15 cellular contexts compared by ENCODE assay signal in the genomic region with DNA sequence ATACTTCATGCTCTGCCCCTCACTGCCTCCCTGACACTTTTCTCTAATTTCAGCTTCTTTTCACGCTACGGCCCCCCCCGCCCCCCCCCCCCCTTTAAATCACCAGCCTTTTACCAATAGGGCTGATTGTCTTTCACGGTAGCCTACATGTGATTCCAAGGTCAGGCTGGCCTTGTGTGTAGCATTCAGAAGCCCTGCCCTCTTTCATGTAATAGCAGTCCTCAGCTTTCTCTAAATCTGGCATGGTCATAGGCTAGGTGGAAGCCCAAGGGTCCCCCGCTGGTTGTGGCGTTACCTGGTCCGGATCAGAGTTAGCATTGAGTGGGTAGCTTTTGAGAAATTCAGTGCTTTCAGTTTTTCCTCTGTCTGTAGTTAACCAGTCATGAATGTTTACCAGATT.
DNase-seq lines count a peak whose midpoint lies in the region; ATAC-seq and TF ChIP-seq lines count a peak whose summit lies in the region.
"Had no signal": no experiment of that assay in that cellular context is flagged by ENCODE, and none has a peak within 500 bp of the region (broad histone marks: within the 10 kb centered on the region; RNA-seq: fewer than 3 reads in every experiment).

No MANE protein-coding gene starts in this region.

- no peaks in the 10 kb centered on the region for H4K20me1 ChIP-seq in GM23338 (replicated peaks; ENCODE audit: insufficient read depth)
- H4K20me1 ChIP-seq: BLaER1 had no signal

- no peak overlapping the region for H3K4me3 ChIP-seq in GM23338
- no peak overlapping the region for H3K4me3 ChIP-seq in gastrocnemius medialis
- H3K4me3 ChIP-seq: BLaER1 had no signal

- 0 out of 2 replicates have a peak, but pooled peaks cover 5% of the 10 kb centered on the region for H3F3A ChIP-seq in GM23338 (replicated peaks; ENCODE audit: low read depth)

- no peak overlapping the region for H3K27ac Mint-ChIP-seq in GM23338
- peak overlapping the region in 4 of 5 experiments; percentile 21 to 91 (median 50) for H3K27ac Mint-ChIP-seq in brain
- no peak overlapping the region for H3K27ac Mint-ChIP-seq in T-helper 17 cell
- H3K27ac Mint-ChIP-seq: CD4-positive, alpha-beta memory T cell had no signal

- H3K4me3 Mint-ChIP-seq in GM23338 (no peak overlapping the region), brain (no peak overlapping the region), T-helper 17 cell (no peak overlapping the region)
- H3K4me3 Mint-ChIP-seq: CD14-positive monocyte; CD4-positive, alpha-beta memory T cell had no signal

- H3K4me1 Mint-ChIP-seq in GM23338, result peaks cover 58% of the 10 kb centered on the region
- peaks cover 72% of the 10 kb centered on the region for H3K4me1 Mint-ChIP-seq in brain
- peaks cover 2% of the 10 kb centered on the region for H3K4me1 Mint-ChIP-seq in T-helper 17 cell
- H3K4me1 Mint-ChIP-seq: CD4-positive, alpha-beta memory T cell had no signal

- H3K36me3 ChIP-seq in GM23338 (ENCODE audit: insufficient read depth) (peaks cover 16% of the 10 kb centered on the region; the same call in 1 of the 2 replicates), gastrocnemius medialis (peaks cover 3 to 23% of the 10 kb centered on the region in 2 donors)

- no peak overlapping the region for H3K27ac ChIP-seq in GM23338 (ENCODE audit: low read depth)
- peak overlapping the region in 3 of 4 donors; percentile 10 to 20 (median 19) for H3K27ac ChIP-seq in gastrocnemius medialis
- H3K27ac ChIP-seq: BLaER1 had no signal

- ATAC-seq in Right ventricle myocardium superior (ENCODE audit: poor library complexity), result peak; percentile 38
- ATAC-seq in Right ventricle myocardium inferior, result no peak
- peak; percentile 27 for ATAC-seq in GM23338
- ATAC-seq in gastrocnemius medialis, result peak in 1 of 2 donors; percentile 46
- no peak for ATAC-seq in GM18870 (IDR thresholded peaks at IDR 0.05; ENCODE audit: unreplicated experiment)
- no peak for ATAC-seq in T-helper 17 cell

- no peak for TF ChIP-seq CTCF in GM23338 (conservative IDR thresholded peaks at IDR 0.05; ENCODE audit: low read depth in 2 of 2)
- no peak for TF ChIP-seq CTCF in brain (conservative IDR thresholded peaks at IDR 0.05)
- TF ChIP-seq CTCF in gastrocnemius medialis (IDR thresholded peaks at IDR 0.05 in 4 of 5, conservative IDR thresholded peaks at IDR 0.05 in 1 of 5), result no peak

- intact Hi-C loops in Right ventricle myocardium superior (cut with DNase I) (no loop called here), Right ventricle myocardium inferior (cut with DNase I) (loop anchor here (5.0 kb wide), 1 partner anchor 145 kb away; no protein-coding TSS in a partner anchor), gastrocnemius medialis (cut with DNase I; ENCODE audit: low total_unique reads) (no loop called here)

- H3K27me3 Mint-ChIP-seq in GM23338 (ENCODE audit: insufficient read depth, low read depth, poor library complexity) (peaks cover 3% of the 10 kb centered on the region), brain (no peaks in the 10 kb centered on the region), T-helper 17 cell (peaks cover 6% of the 10 kb centered on the region)

- H3K27me3 ChIP-seq in GM23338 (ENCODE audit: insufficient read depth) (no peaks in the 10 kb centered on the region), gastrocnemius medialis (no peaks in the 10 kb centered on the region)
- H3K27me3 ChIP-seq: BLaER1 had no signal

- DNase-seq in Right ventricle myocardium superior (no peak), Right ventricle myocardium inferior (ENCODE audit: missing footprints) (no peak), GM23338 (ENCODE audit: low spot score) (peak; percentile 31), gastrocnemius medialis (no peak), T-helper 17 cell (no peak)
- DNase-seq: 8988T; Calu3; CD4-positive, alpha-beta memory T cell; DMS79 treated with DMSO at 0.1 percent for 48 hours; GF-D8; HCEC 1CT had no signal

- H2AFZ ChIP-seq in GM23338, result no peak overlapping the region

- H3K9me3 ChIP-seq in gastrocnemius medialis, result no peaks in the 10 kb centered on the region
- H3K9me3 ChIP-seq in T-helper 17 cell (ENCODE audit: control insufficient read depth, low read length, poor library complexity, severe bottlenecking), result no peaks in the 10 kb centered on the region
- H3K9me3 ChIP-seq: BLaER1 had no signal

- H3K79me2 ChIP-seq in GM23338 (replicated peaks; ENCODE audit: insufficient read depth), result no peaks in the 10 kb centered on the region

- in situ Hi-C loops in gastrocnemius medialis (cut with MboI; ENCODE audit: low sequenced_read_pairs in 4 of 4), result loop anchor here in 2 of 4 donors (25.0 kb wide), 2 partner anchors 160 to 310 kb away; partner anchors contain the start of gene NEDD4L (in 1 of the 2)

- no peaks in the 10 kb centered on the region; the same call in 2 of the 3 replicates for H3K9me3 Mint-ChIP-seq in GM23338
- no peaks in the 10 kb centered on the region for H3K9me3 Mint-ChIP-seq in brain
- H3K9me3 Mint-ChIP-seq: CD14-positive monocyte; CD4-positive, alpha-beta memory T cell had no signal

- H3K36me3 Mint-ChIP-seq in GM23338 (ENCODE audit: low read depth) (peaks cover 41% of the 10 kb centered on the region), brain (peaks cover 55% of the 10 kb centered on the region), T-helper 17 cell (ENCODE audit: low read depth) (peaks cover 2% of the 10 kb centered on the region)
- H3K36me3 Mint-ChIP-seq: CD14-positive monocyte had no signal

- H3K4me1 ChIP-seq in GM23338 (ENCODE audit: insufficient read depth) (peaks cover 41% of the 10 kb centered on the region), gastrocnemius medialis (peaks cover 25 to 29% of the 10 kb centered on the region in 2 donors)

- no peak for TF ChIP-seq POLR2A in gastrocnemius medialis (IDR thresholded peaks at IDR 0.05)

- H3K9me2 ChIP-seq in GM23338 (ENCODE audit: insufficient read depth), result no peaks in the 10 kb centered on the region

- no peak overlapping the region for H3K4me2 ChIP-seq in GM23338
- H3K4me2 ChIP-seq: BLaER1 had no signal

TF ChIP-seq in GM23338, 12 proteins besides CTCF, POLR2A, EP300 and RAD21 (continues in another document):
- no peak for TF ChIP-seq STAT1 (IDR thresholded peaks at IDR 0.05; ENCODE audit: unreplicated experiment)
- TF ChIP-seq, protein P1, sequence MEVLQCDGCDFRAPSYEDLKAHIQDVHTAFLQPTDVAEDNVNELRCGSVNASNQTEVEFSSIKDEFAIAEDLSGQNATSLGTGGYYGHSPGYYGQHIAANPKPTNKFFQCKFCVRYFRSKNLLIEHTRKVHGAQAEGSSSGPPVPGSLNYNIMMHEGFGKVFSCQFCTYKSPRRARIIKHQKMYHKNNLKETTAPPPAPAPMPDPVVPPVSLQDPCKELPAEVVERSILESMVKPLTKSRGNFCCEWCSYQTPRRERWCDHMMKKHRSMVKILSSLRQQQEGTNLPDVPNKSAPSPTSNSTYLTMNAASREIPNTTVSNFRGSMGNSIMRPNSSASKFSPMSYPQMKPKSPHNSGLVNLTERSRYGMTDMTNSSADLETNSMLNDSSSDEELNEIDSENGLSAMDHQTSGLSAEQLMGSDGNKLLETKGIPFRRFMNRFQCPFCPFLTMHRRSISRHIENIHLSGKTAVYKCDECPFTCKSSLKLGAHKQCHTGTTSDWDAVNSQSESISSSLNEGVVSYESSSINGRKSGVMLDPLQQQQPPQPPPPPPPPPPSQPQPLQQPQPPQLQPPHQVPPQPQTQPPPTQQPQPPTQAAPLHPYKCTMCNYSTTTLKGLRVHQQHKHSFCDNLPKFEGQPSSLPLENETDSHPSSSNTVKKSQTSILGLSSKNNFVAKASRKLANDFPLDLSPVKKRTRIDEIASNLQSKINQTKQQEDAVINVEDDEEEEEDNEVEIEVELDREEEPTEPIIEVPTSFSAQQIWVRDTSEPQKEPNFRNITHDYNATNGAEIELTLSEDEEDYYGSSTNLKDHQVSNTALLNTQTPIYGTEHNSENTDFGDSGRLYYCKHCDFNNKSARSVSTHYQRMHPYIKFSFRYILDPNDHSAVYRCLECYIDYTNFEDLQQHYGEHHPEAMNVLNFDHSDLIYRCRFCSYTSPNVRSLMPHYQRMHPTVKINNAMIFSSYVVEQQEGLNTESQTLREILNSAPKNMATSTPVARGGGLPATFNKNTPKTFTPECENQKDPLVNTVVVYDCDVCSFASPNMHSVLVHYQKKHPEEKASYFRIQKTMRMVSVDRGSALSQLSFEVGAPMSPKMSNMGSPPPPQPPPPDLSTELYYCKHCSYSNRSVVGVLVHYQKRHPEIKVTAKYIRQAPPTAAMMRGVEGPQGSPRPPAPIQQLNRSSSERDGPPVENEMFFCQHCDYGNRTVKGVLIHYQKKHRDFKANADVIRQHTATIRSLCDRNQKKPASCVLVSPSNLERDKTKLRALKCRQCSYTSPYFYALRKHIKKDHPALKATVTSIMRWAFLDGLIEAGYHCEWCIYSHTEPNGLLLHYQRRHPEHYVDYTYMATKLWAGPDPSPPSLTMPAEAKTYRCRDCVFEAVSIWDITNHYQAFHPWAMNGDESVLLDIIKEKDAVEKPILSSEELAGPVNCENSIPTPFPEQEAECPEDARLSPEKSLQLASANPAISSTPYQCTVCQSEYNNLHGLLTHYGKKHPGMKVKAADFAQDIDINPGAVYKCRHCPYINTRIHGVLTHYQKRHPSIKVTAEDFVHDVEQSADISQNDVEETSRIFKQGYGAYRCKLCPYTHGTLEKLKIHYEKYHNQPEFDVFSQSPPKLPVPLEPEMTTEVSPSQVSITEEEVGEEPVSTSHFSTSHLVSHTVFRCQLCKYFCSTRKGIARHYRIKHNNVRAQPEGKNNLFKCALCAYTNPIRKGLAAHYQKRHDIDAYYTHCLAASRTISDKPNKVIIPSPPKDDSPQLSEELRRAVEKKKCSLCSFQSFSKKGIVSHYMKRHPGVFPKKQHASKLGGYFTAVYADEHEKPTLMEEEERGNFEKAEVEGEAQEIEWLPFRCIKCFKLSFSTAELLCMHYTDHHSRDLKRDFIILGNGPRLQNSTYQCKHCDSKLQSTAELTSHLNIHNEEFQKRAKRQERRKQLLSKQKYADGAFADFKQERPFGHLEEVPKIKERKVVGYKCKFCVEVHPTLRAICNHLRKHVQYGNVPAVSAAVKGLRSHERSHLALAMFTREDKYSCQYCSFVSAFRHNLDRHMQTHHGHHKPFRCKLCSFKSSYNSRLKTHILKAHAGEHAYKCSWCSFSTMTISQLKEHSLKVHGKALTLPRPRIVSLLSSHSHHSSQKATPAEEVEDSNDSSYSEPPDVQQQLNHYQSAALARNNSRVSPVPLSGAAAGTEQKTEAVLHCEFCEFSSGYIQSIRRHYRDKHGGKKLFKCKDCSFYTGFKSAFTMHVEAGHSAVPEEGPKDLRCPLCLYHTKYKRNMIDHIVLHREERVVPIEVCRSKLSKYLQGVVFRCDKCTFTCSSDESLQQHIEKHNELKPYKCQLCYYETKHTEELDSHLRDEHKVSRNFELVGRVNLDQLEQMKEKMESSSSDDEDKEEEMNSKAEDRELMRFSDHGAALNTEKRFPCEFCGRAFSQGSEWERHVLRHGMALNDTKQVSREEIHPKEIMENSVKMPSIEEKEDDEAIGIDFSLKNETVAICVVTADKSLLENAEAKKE (CRISPR knock-in tag; IDR thresholded peaks at IDR 0.05), result no peak
- TF ChIP-seq ZNF331 (CRISPR knock-in tag; IDR thresholded peaks at IDR 0.05; ENCODE audit: low read depth), result no peak

Comparison
In these comparisons a context has a peak if more than half of its experiments do, and no peak if none do; other contexts are left out.
1. ATAC-seq: peak in Right ventricle myocardium superior (single experiment) and GM23338 (single experiment); none in Right ventricle myocardium inferior (single experiment), GM18870 (single experiment) and T-helper 17 cell (single experiment).
2. H3K27ac Mint-ChIP-seq: peak in brain (4 of 5); none in GM23338 (single experiment) and T-helper 17 cell (single experiment).